ENCODE assay signal across 8 cellular contexts in the genomic region with DNA sequence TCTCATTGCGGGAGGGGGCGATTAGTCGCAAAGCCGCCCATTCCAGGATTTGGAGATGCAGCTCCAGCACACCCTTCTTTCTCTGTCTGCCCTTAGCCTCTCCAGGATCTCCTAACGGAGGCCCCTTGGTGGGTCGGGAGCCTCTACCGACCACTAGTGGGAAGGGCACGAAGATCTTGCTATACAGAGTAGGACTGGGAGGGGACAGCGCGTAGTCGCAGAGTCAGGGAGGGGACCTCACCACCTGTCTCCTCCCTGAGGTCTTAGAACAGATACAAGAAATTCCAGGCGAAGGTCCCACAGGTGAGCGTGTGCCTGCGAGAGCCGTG. TPM values are rescaled to one million over a fixed set of nuclear protein-coding genes. Genes with fewer than 3 reads are reported as not detected.
DNase-seq lines count a peak whose midpoint lies in the region; ATAC-seq and TF ChIP-seq lines count a peak whose summit lies in the region.

No MANE protein-coding gene starts in this region.

- no peaks in the 10 kb centered on the region for H3K79me2 ChIP-seq in mammary epithelial cell (ENCODE audit: insufficient read depth, low read length)

- intact Hi-C loops in breast epithelium (cut with DNase I; ENCODE audit: low total_unique reads): no loop called here
- intact Hi-C loops in mammary epithelial cell (cut with micrococcal nuclease): no loop called here
- intact Hi-C loops in left cardiac atrium (cut with DNase I): no loop called here

- H3K4me3 ChIP-seq in breast epithelium: peak overlapping the region; percentile 35 to 78 (median 56)
- H3K4me3 ChIP-seq in mammary epithelial cell (replicated peaks in 1 of 3; ENCODE audit: insufficient read depth in 1 of 3, low read depth in 2 of 3, low read length in 3 of 3): no peak overlapping the region

- H3K27ac Mint-ChIP-seq in WTC11: no peak overlapping the region

- H3K9ac ChIP-seq in mammary epithelial cell (ENCODE audit: insufficient read depth, low read length): no peak overlapping the region

- H3K36me3 ChIP-seq in breast epithelium (no peaks in the 10 kb centered on the region), mammary epithelial cell (ENCODE audit: insufficient read depth, low read length) (no peaks in the 10 kb centered on the region)

- no peaks in the 10 kb centered on the region for H3K4me1 ChIP-seq in breast epithelium
- H3K4me1 ChIP-seq in mammary epithelial cell (ENCODE audit: insufficient read depth, low read length): peaks cover 3% of the 10 kb centered on the region

- TF ChIP-seq CTCF in breast epithelium (IDR thresholded peaks at IDR 0.05) (no peak), mammary epithelial cell (conservative IDR thresholded peaks at IDR 0.05 in 1 of 2, IDR thresholded peaks at IDR 0.05 in 1 of 2; ENCODE audit: extremely low read depth in 1 of 2, insufficient read depth in 1 of 2, low read depth in 1 of 2, low read length in 2 of 2) (no peak), WTC11 (IDR thresholded peaks at IDR 0.05) (peak; percentile 24; the same call in 1 of the 2 replicates)

- BruUV-seq in mammary epithelial cell (replicated peaks; lab: Mats Ljungman, UMichigan): no TSS peak

- DNase-seq in breast epithelium (ENCODE audit: low spot score in 2 of 2): no peak
- no peak for DNase-seq in mammary epithelial cell
- DNase-seq in WTC11 (ENCODE audit: low spot score): peak; percentile 60
- no peak for DNase-seq in left cardiac atrium
- peak; percentile 83 for DNase-seq in retina
- no peak for DNase-seq in NCI-H187 treated with DMSO at 0.1 percent for 48 hours (lab: John Stamatoyannopoulos, UW)
- DNase-seq in HT-29 (ENCODE audit: low spot score): no peak

- in situ Hi-C loops in mammary epithelial cell (cut with MboI; ENCODE audit: low sequenced_read_pairs in 2 of 2): no loop called here

- POLR2A ChIA-PET in WTC11 (lab: Charles Lee): no interaction called here

- H3K27me3 Mint-ChIP-seq in WTC11 (ENCODE audit: low read depth): peaks cover 40% of the 10 kb centered on the region

- dilution Hi-C loops in mammary epithelial cell (cut with HindIII; ENCODE audit: low sequenced_read_pairs): loop anchor here (5.0 kb wide), 1 partner anchor 64 kb away; no protein-coding TSS in a partner anchor

- H3K4me3 Mint-ChIP-seq in WTC11: peak overlapping the region; percentile 86

- H3K4me1 Mint-ChIP-seq in WTC11: peaks cover 22% of the 10 kb centered on the region

- H3K27me3 ChIP-seq in breast epithelium: peaks cover 0 to 22% of the 10 kb centered on the region in 2 donors
- H3K27me3 ChIP-seq in mammary epithelial cell (ENCODE audit: insufficient read depth, low read length): peaks cover 26% of the 10 kb centered on the region

- no peak for TF ChIP-seq POLR2A in breast epithelium (IDR thresholded peaks at IDR 0.05)

- H3K27ac ChIP-seq in breast epithelium (peak overlapping the region; percentile 46 to 54), mammary epithelial cell (ENCODE audit: insufficient read depth, low read depth, low read length) (no peak overlapping the region)

- no peaks in the 10 kb centered on the region for H3K36me3 Mint-ChIP-seq in WTC11

- no peaks in the 10 kb centered on the region for H3K9me3 Mint-ChIP-seq in WTC11

- no peak overlapping the region for H3K4me2 ChIP-seq in mammary epithelial cell (ENCODE audit: insufficient read depth, low read depth, low read length)

- H3K9me3 ChIP-seq in breast epithelium (no peaks in the 10 kb centered on the region), mammary epithelial cell (replicated peaks; ENCODE audit: insufficient read depth, low read length) (no peaks in the 10 kb centered on the region)

- ATAC-seq in WTC11: peak; percentile 76
- peak; percentile 60 to 64 for ATAC-seq in left cardiac atrium
- no peak for ATAC-seq in HG02759 (IDR thresholded peaks at IDR 0.05; ENCODE audit: unreplicated experiment)

- H2AFZ ChIP-seq in mammary epithelial cell (ENCODE audit: low read depth, low read length): no peak overlapping the region

- no CpG with 5 or more reads among the region's 15 CpGs for WGBS in mammary epithelial cell (ENCODE audit: low coverage, missing lambda C conversion rate)

- CTCF ChIA-PET in mammary epithelial cell (lab: Charles Lee; ENCODE audit: low non-redundant PET) (no interaction called here), WTC11 (lab: Charles Lee) (interaction anchor here (0.5 to 2.7 kb wide), 9 partner anchors 10 to 452 kb away, joined by 3 to 35 read pairs (median 4); a partner anchor contains a TSS)

- H4K20me1 ChIP-seq in mammary epithelial cell (ENCODE audit: insufficient read depth, low read length): no peaks in the 10 kb centered on the region

TF ChIP-seq in WTC11, 78 proteins besides CTCF, POLR2A, EP300 and RAD21:
- TF ChIP-seq, protein P1, sequence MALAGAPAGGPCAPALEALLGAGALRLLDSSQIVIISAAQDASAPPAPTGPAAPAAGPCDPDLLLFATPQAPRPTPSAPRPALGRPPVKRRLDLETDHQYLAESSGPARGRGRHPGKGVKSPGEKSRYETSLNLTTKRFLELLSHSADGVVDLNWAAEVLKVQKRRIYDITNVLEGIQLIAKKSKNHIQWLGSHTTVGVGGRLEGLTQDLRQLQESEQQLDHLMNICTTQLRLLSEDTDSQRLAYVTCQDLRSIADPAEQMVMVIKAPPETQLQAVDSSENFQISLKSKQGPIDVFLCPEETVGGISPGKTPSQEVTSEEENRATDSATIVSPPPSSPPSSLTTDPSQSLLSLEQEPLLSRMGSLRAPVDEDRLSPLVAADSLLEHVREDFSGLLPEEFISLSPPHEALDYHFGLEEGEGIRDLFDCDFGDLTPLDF (CRISPR knock-in tag; IDR thresholded peaks at IDR 0.05): no peak
- no peak for TF ChIP-seq ZNF416 (CRISPR knock-in tag; IDR thresholded peaks at IDR 0.05)
- no peak for TF ChIP-seq FOXP1 (CRISPR knock-in tag; IDR thresholded peaks at IDR 0.05; ENCODE audit: borderline replicate concordance)
- no peak for TF ChIP-seq CBFB (CRISPR knock-in tag; IDR thresholded peaks at IDR 0.05; ENCODE audit: low read depth)
- TF ChIP-seq, protein P2, sequence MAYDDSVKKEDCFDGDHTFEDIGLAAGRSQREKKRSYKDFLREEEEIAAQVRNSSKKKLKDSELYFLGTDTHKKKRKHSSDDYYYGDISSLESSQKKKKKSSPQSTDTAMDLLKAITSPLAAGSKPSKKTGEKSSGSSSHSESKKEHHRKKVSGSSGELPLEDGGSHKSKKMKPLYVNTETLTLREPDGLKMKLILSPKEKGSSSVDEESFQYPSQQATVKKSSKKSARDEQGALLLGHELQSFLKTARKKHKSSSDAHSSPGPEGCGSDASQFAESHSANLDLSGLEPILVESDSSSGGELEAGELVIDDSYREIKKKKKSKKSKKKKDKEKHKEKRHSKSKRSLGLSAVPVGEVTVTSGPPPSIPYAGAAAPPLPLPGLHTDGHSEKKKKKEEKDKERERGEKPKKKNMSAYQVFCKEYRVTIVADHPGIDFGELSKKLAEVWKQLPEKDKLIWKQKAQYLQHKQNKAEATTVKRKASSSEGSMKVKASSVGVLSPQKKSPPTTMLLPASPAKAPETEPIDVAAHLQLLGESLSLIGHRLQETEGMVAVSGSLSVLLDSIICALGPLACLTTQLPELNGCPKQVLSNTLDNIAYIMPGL (CRISPR knock-in tag; IDR thresholded peaks at IDR 0.05): no peak
- TF ChIP-seq SMAD4 (CRISPR knock-in tag; IDR thresholded peaks at IDR 0.05): no peak
- TF ChIP-seq, protein P3, sequence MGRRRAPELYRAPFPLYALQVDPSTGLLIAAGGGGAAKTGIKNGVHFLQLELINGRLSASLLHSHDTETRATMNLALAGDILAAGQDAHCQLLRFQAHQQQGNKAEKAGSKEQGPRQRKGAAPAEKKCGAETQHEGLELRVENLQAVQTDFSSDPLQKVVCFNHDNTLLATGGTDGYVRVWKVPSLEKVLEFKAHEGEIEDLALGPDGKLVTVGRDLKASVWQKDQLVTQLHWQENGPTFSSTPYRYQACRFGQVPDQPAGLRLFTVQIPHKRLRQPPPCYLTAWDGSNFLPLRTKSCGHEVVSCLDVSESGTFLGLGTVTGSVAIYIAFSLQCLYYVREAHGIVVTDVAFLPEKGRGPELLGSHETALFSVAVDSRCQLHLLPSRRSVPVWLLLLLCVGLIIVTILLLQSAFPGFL (CRISPR knock-in tag; IDR thresholded peaks at IDR 0.05; ENCODE audit: borderline replicate concordance): no peak

RNA-seq across cellular contexts. Expression of a gene that starts 0.6 kb away (rescaled TPM):
- total RNA-seq in breast epithelium (1 to 10 TPM in 1 of 3 donors, under 1 TPM in 2; 0.16 to 1.8 (median 0.98) TPM), mammary epithelial cell (not detected), WTC11 (2021) (2.7 to 3.8 TPM (median 3.8 TPM) in 3 replicates), left cardiac atrium (10 to 100 TPM; 13.2 to 13.3 TPM)
- not detected for polyA plus RNA-seq in mammary epithelial cell
- polyA minus RNA-seq in mammary epithelial cell: not detected
- total RNA-seq in HT-29 (2014; rRNA removed; shearing (Covaris generic)): not detected in 2 replicates

RNA-seq across cellular contexts. Expression of a gene that starts 23.4 kb away (rescaled TPM):
- total RNA-seq in breast epithelium (10 to 100 TPM in 2 of 3 donors, not detected in 1; 12.8 to 33.8 TPM), mammary epithelial cell (10 to 100 TPM in 1 of 2 donors, 1 to 10 TPM in 1; 3.1 to 13.8 TPM), WTC11 (2021) (0.07 to 0.37 TPM (median 0.18 TPM) in 3 replicates), left cardiac atrium (not detected)
- polyA plus RNA-seq in mammary epithelial cell: 2.0 TPM
- polyA minus RNA-seq in mammary epithelial cell: 2.3 TPM
- 4.8 and 7.0 TPM in 2 replicates for total RNA-seq in HT-29 (2014; rRNA removed; shearing (Covaris generic))

RNA-seq across cellular contexts. Expression of a gene that starts 28.6 kb away (rescaled TPM):
- total RNA-seq in breast epithelium (10 to 100 TPM; 26.9 to 61.6 (median 50.1) TPM), mammary epithelial cell (100 to 1,000 TPM in 1 of 2 donors, 10 to 100 TPM in 1; 63.2 to 105 TPM), WTC11 (2021) (108 to 163 TPM (median 118 TPM) in 3 replicates), left cardiac atrium (10 to 100 TPM; 17.6 to 34.9 TPM)
- polyA plus RNA-seq in mammary epithelial cell: 44.6 TPM
- 80.4 TPM for polyA minus RNA-seq in mammary epithelial cell
- total RNA-seq in HT-29 (2014; rRNA removed; shearing (Covaris generic)): 136 and 177 TPM in 2 replicates

RNA-seq across cellular contexts. Expression of a gene that starts 57.7 kb away (rescaled TPM):
- total RNA-seq in breast epithelium (10 to 100 TPM in 1 of 3 donors, under 1 TPM in 1, not detected in 1; 0.98 to 47.9 TPM), mammary epithelial cell (not detected), WTC11 (2021) (0.32 to 0.82 TPM (median 0.50 TPM) in 3 replicates), left cardiac atrium (10 to 100 TPM in 1 of 2 donors, 1 to 10 TPM in 1; 4.7 to 11.7 TPM)
- not detected for polyA plus RNA-seq in mammary epithelial cell
- not detected for polyA minus RNA-seq in mammary epithelial cell
- total RNA-seq in HT-29 (2014; rRNA removed; shearing (Covaris generic)): 0.13 TPM in 1 of 2 replicates, not detected in the other

Comparison
In these comparisons a context has a peak if more than half of its experiments do, and no peak if none do; other contexts are left out.
1. H3K4me3 ChIP-seq: peak in breast epithelium (3 of 3); none in mammary epithelial cell (0 of 3).
2. DNase-seq: peak in WTC11 (single experiment) and retina (single experiment); none in breast epithelium (0 of 2), mammary epithelial cell (single experiment), left cardiac atrium (single experiment), NCI-H187 treated with DMSO at 0.1 percent for 48 hours (single experiment) and HT-29 (single experiment).